Comparison of ENCODE assay signal across 1 cellular context in the genomic region with DNA sequence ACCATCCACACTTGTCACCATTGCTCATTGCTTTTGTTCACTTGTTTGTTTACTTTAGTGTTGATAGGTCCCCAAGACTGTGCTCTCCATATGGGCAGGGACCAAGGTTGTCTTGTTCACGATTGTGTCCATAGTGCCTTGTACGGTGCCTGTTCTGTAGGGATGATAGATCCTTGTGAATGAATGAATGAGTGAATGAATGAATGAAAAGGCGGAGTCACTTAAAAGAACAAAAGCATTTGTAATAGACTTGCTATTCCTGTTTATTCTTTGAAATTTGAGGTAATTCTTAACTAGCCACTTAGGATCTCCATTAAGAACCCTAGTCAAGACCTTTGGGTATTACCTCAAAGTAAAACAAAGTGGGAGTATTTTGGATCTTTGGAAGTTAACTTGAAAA.
TF ChIP-seq lines count a peak whose summit lies in the region.

No MANE protein-coding gene starts in this region.

TF ChIP-seq in GM12891, 5 proteins besides CTCF, POLR2A, EP300 and RAD21:
- TF ChIP-seq POLR2AphosphoS5 (IDR thresholded peaks at IDR 0.05; ENCODE audit: low read depth, low read length) (no peak), PAX5 (IDR thresholded peaks at IDR 0.05; ENCODE audit: insufficient read depth, low read length, severe bottlenecking) (no peak), SPI1 (IDR thresholded peaks at IDR 0.05; ENCODE audit: low read depth, low read length) (no peak), POU2F2 (IDR thresholded peaks at IDR 0.05; ENCODE audit: low read depth, low read length) (no peak), TAF1 (IDR thresholded peaks at IDR 0.05; ENCODE audit: low read depth, low read length) (no peak)
